ENCODE assay signal across 13 cellular contexts in genomic region chr7:83517026-83517700, GRCh38.
"Had no signal": no experiment of that assay in that cellular context is flagged by ENCODE, and none has a peak within 500 bp of the region (broad histone marks: within the 10 kb centered on the region; RNA-seq: fewer than 3 reads in every experiment).

No MANE protein-coding gene starts in this region.

- H3K4me1 ChIP-seq: suprapubic skin had no signal

- ATAC-seq: activated CD4-positive, alpha-beta T cell treated with anti-CD3 and anti-CD28 coated beads for 36 hours; activated CD8-positive, alpha-beta T cell treated with anti-CD3 and anti-CD28 coated beads for 36 hours; activated T-cell treated with anti-CD3 and anti-CD28 coated beads, Interleukin-2, amount 50 U/mL, for 72 hours; left lobe of liver; natural killer cell treated with Interleukin-12 subunit alpha and Interleukin-12 subunit beta and Interleukin-15 and Interleukin-18, amount 100 ng/mL, for 72 hours; stimulated activated naive CD8-positive, alpha-beta T cell treated with anti-CD3 and anti-CD28 coated beads, Interleukin-15, Interleukin-2, amounts not matched to agents 100 U/mL and 50 U/mL, for 24 hours had no signal

- H3K9me3 ChIP-seq: ovary, suprapubic skin had no signal

- H3K36me3 ChIP-seq: ovary, suprapubic skin had no signal

- DNase-seq: activated CD4-positive, alpha-beta T cell treated with anti-CD3 and anti-CD28 coated beads for 36 hours; activated CD8-positive, alpha-beta memory T cell treated with anti-CD3 and anti-CD28 coated beads, Interleukin-2, amount 50 U/mL, for 4 hours; activated CD8-positive, alpha-beta T cell treated with anti-CD3 and anti-CD28 coated beads for 36 hours; activated naive CD4-positive, alpha-beta T cell; activated T-cell treated with anti-CD3 and anti-CD28 coated beads, Interleukin-2, amount 50 U/mL, for 72 hours; aorta; endodermal cell; ovary; stimulated activated CD4-positive, alpha-beta T cell treated with anti-CD3 and anti-CD28 coated beads, Interleukin-2, amount 100 ng/mL, for 48 hours; stimulated activated naive CD8-positive, alpha-beta T cell treated with anti-CD3 and anti-CD28 coated beads, Interleukin-15, Interleukin-2, amounts not matched to agents 100 U/mL and 50 U/mL, for 24 hours had no signal

- H3K4me3 ChIP-seq: ovary, suprapubic skin had no signal

- H3K27me3 ChIP-seq: ovary, suprapubic skin had no signal
